Comparison of ENCODE assay signal across 29 cellular contexts in the genomic region with DNA sequence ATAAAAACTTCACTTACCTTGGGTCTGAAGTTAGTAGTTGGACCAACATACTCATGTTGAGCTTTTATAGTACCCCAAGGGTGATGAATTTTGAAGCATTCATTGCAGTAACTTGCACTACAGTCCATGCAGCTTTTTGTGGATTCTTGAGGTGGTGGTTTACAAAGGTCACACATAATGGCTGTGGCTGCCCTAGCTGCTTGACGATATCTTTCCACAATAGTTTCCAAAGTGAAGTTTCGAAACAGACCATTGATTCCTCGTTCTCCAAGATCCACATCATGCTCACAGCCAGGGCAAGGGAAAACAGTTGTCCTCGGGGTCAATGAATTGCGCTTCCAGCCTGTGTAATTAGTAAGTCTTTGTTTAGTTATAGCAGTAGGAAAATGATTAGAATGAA. TPM values are rescaled to one million over a fixed set of nuclear protein-coding genes. Genes with fewer than 3 reads are reported as not detected.
"Had no signal": no experiment of that assay in that cellular context is flagged by ENCODE, and none has a peak within 500 bp of the region (broad histone marks: within the 10 kb centered on the region; RNA-seq: fewer than 3 reads in every experiment).

No MANE protein-coding gene starts in this region.

- H3K4me1 ChIP-seq: adrenal gland, ascending aorta, esophagus muscularis mucosa, gastroesophageal sphincter, heart left ventricle, prostate gland, right atrium auricular region, tibial artery had no signal

- DNase-seq: activated CD4-positive, alpha-beta T cell treated with anti-CD3 and anti-CD28 coated beads, Interleukin-2, amount 50 U/mL, for 4 hours; activated CD8-positive, alpha-beta memory T cell treated with anti-CD3 and anti-CD28 coated beads for 24 hours; activated CD8-positive, alpha-beta memory T cell treated with anti-CD3 and anti-CD28 coated beads, Interleukin-2, amount 50 U/mL, for 4 hours; activated naive CD4-positive, alpha-beta T cell; activated T-cell treated with anti-CD3 and anti-CD28 coated beads, Interleukin-2, amount 50 U/mL, for 24 hours; adrenal gland; heart left ventricle; naive thymus-derived CD8-positive, alpha-beta T cell; ovary; stimulated activated CD4-positive, alpha-beta T cell treated with anti-CD3 and anti-CD28 coated beads, Interleukin-12 subunit alpha, Interleukin-12 subunit beta, amount 100 ng/mL, for 4 hours; stimulated activated CD4-positive, alpha-beta T cell treated with anti-CD3 and anti-CD28 coated beads, Interleukin-4, amount 100 ng/mL, for 4 hours; T-cell; tibial artery had no signal

- H3K4me3 Mint-ChIP-seq: activated naive CD8-positive, alpha-beta T cell; activated T-cell treated with anti-CD3 and anti-CD28 coated beads, Interleukin-2, amount 50 U/mL, for 24 hours; naive thymus-derived CD8-positive, alpha-beta T cell; stimulated activated naive CD8-positive, alpha-beta T cell treated with anti-CD3 and anti-CD28 coated beads, Interleukin-15, Interleukin-2, amounts not matched to agents 100 ng/mL and 50 ng/mL, for 24 hours; T-cell; T-helper 2 cell treated with Interferon-gamma antibody and Interleukin-4, amounts not matched to agents 5 μg/mL and 100 μg/mL, for 36 hours; WTC11 had no signal

- H3K4me3 ChIP-seq: adrenal gland, ascending aorta, coronary artery, esophagus muscularis mucosa, gastroesophageal sphincter, heart left ventricle, lung, ovary, prostate gland, right atrium auricular region, tibial artery had no signal

- ATAC-seq: gastroesophageal sphincter; heart left ventricle; naive thymus-derived CD8-positive, alpha-beta T cell; T-cell; WTC11 had no signal

- H3K9me3 ChIP-seq: adrenal gland, ascending aorta, ovary, prostate gland, tibial artery had no signal

- H3K27ac ChIP-seq: adrenal gland, ascending aorta, coronary artery, esophagus muscularis mucosa, gastroesophageal sphincter, heart left ventricle, ovary, prostate gland, right atrium auricular region, tibial artery had no signal

- H3K4me1 Mint-ChIP-seq: naive thymus-derived CD8-positive, alpha-beta T cell; T-cell had no signal

- H3K27ac Mint-ChIP-seq: activated naive CD8-positive, alpha-beta T cell; activated T-cell treated with anti-CD3 and anti-CD28 coated beads, Interleukin-2, amount 50 U/mL, for 24 hours; activated T-helper 2 cell treated with anti-CD3 and anti-CD28 coated beads, Interferon-gamma antibody, Interleukin-2, Interleukin-4, amounts not matched to agents 10 μg/mL and 5 μg/mL and 100 μg/mL, durations not matched to agents 14 hours and 24 hours and 36 hours; naive thymus-derived CD8-positive, alpha-beta T cell; stimulated activated naive CD8-positive, alpha-beta T cell treated with anti-CD3 and anti-CD28 coated beads, Interleukin-15, Interleukin-2, amounts not matched to agents 100 ng/mL and 50 ng/mL, for 24 hours; T-cell; T-helper 2 cell treated with Interferon-gamma antibody and Interleukin-4, amounts not matched to agents 5 μg/mL and 100 μg/mL, for 36 hours; WTC11 had no signal

- H3K27me3 ChIP-seq: adrenal gland, ascending aorta, gastroesophageal sphincter, heart left ventricle, ovary, right atrium auricular region, tibial artery had no signal

- H3K36me3 ChIP-seq: adrenal gland, ascending aorta, esophagus muscularis mucosa, gastroesophageal sphincter, heart left ventricle, ovary, prostate gland, right atrium auricular region, tibial artery had no signal

- FAIRE-seq: bronchial epithelial cell, keratinocyte, TTC549, urothelium cell line had no signal

RNA-seq across cellular contexts. Expression of gene TRIM36, which starts 22.7 kb away (rescaled TPM):
- total RNA-seq: activated T-helper 2 cell treated with anti-CD3 and anti-CD28 coated beads, Interferon-gamma antibody, Interleukin-2, Interleukin-4, amounts not matched to agents 10 μg/mL and 5 μg/mL and 100 μg/mL, durations not matched to agents 14 hours and 24 hours and 36 hours had no signal
- polyA plus RNA-seq: naive thymus-derived CD8-positive, alpha-beta T cell had no signal
